ENCODE assay signal across 8 cellular contexts in the genomic region with DNA sequence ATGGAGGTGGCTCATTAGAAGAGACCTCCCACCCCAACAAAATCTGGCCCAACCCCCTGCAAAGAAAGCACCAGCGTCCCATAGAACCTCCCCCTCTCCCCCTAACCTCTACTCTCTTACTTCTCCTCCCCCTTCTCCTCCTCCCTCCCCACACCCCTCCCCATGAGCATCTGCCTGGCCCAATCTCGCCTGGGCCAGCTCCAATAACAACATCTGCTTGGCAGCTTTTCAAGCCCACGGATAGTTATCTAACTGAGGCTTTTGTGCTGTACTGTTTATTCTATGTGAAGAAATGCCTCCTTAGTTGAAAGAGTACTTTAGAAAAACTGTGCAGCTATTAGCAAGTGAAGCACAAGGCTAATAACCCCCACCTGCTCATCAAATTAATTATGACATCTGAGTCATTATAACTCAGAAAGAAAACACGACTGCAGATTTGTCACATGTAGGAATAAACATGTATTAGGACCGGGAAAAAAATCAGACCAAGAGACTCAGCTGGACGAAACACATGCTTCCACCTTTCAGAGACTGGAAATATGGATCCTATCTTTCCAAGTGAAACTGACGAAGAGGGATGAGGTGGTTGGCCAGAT. TPM values are rescaled to one million over a fixed set of nuclear protein-coding genes. Genes with fewer than 3 reads are reported as not detected.
DNase-seq lines count a peak whose midpoint lies in the region; ATAC-seq, FAIRE-seq and TF ChIP-seq lines count a peak whose summit lies in the region.

No MANE protein-coding gene starts in this region.

- DNase-seq in D721Med (ENCODE audit: insufficient read length, low spot score) (no peak), NCI-H510A (lab: John Stamatoyannopoulos, UW) (peak; percentile 76), T-helper 17 cell (no peak), NCI-H526 treated with DMSO at 0.1 percent for 48 hours (lab: John Stamatoyannopoulos, UW) (no peak), T-helper 9 cell (no peak)
- no peak for DNase-seq in activated CD8-positive, alpha-beta memory T cell treated with anti-CD3 and anti-CD28 coated beads for 24 hours

- H3K9me3 ChIP-seq in muscle layer of duodenum (ENCODE audit: control insufficient read depth in 1 of 2, low read length in 2 of 2) (no peaks in the 10 kb centered on the region), T-helper 17 cell (ENCODE audit: control insufficient read depth, low read length, poor library complexity, severe bottlenecking) (no peaks in the 10 kb centered on the region)

- H3K4me3 ChIP-seq in muscle layer of duodenum (ENCODE audit: low read depth in 1 of 2, low read length in 2 of 2), result no peak overlapping the region

- H3K27me3 Mint-ChIP-seq in T-helper 17 cell, result peaks cover 28% of the 10 kb centered on the region

- H3K4me1 Mint-ChIP-seq in T-helper 17 cell, result peaks cover 2% of the 10 kb centered on the region

- no peak overlapping the region for H3K27ac Mint-ChIP-seq in T-helper 17 cell

- FAIRE-seq in D721Med (lab: Jason Lieb, UNC), result peak; percentile 16
- peak; percentile 66 for FAIRE-seq in endometrium (lab: Jason Lieb, UNC)

- peaks cover 11 to 53% of the 10 kb centered on the region in 2 donors for H3K4me1 ChIP-seq in muscle layer of duodenum (ENCODE audit: control insufficient read depth in 1 of 2, insufficient read depth in 2 of 2, low read length in 2 of 2)

- no peaks in the 10 kb centered on the region for H3K36me3 ChIP-seq in muscle layer of duodenum (ENCODE audit: control insufficient read depth in 1 of 2, insufficient read depth in 2 of 2, low read length in 2 of 2)

- H3K27ac ChIP-seq in muscle layer of duodenum (ENCODE audit: low read length), result peak overlapping the region; percentile 4

- TF ChIP-seq CTCF in D721Med (IDR thresholded peaks at IDR 0.05; ENCODE audit: insufficient read depth, missing control alignments), result no peak

- no peak overlapping the region for H3K4me3 Mint-ChIP-seq in T-helper 17 cell

- no peaks in the 10 kb centered on the region for H3K36me3 Mint-ChIP-seq in T-helper 17 cell (ENCODE audit: low read depth)

- no peak for ATAC-seq in T-helper 17 cell

- H3K27me3 ChIP-seq in muscle layer of duodenum (ENCODE audit: low read depth, low read length), result no peaks in the 10 kb centered on the region

RNA-seq across cellular contexts. Expression of a gene that starts 42.8 kb away (rescaled TPM):
- total RNA-seq in T-helper 17 cell, result under 1 TPM; 0.12 to 0.76 TPM
